8 cellular contexts compared by ENCODE assay signal in genomic region chr13:23378009-23378632, GRCh38. TPM values are rescaled to one million over a fixed set of nuclear protein-coding genes. Genes with fewer than 3 reads are reported as not detected.
A peak's percentile ranks its signal among the peaks of the same experiment; 100 is the strongest.
DNase-seq lines count a peak whose midpoint lies in the region; ATAC-seq, FAIRE-seq and TF ChIP-seq lines count a peak whose summit lies in the region.

No MANE protein-coding gene starts in this region.

- no peak overlapping the region for H3K4me3 ChIP-seq in CD8-positive, alpha-beta memory T cell (ENCODE audit: low read length)
- H3K4me3 ChIP-seq in kidney epithelial cell (ENCODE audit: low read depth, low read length), result no peak overlapping the region

- no peak for TF ChIP-seq POLR2A in H54 (IDR thresholded peaks at IDR 0.05; ENCODE audit: low read depth, low read length)

- peak overlapping the region; percentile 11 to 56 (median 20) for H3K4me3 Mint-ChIP-seq in CD8-positive, alpha-beta memory T cell
- peak overlapping the region; percentile 68 for H3K4me3 Mint-ChIP-seq in activated naive CD8-positive, alpha-beta T cell treated with anti-CD3 and anti-CD28 coated beads, Interleukin-2, amount 10 ng/mL, durations not matched to agents 7 days and 5 days

- TF ChIP-seq CTCF in kidney epithelial cell (IDR thresholded peaks at IDR 0.05; ENCODE audit: insufficient read depth, low read length, poor library complexity, severe bottlenecking), result no peak

- DNase-seq in CD8-positive, alpha-beta memory T cell, result peak in 3 of 5 donors; percentile 3 to 57 (median 53)
- peak; percentile 59 for DNase-seq in H54 (ENCODE audit: insufficient read length, low spot score)
- DNase-seq in RPMI7951 (ENCODE audit: low read depth), result peak; percentile 97
- no peak for DNase-seq in activated naive CD8-positive, alpha-beta T cell treated with anti-CD3 and anti-CD28 coated beads, Interleukin-2, amount 10 ng/mL, durations not matched to agents 7 days and 5 days
- peak; percentile 84 for DNase-seq in kidney epithelial cell (ENCODE audit: low read depth)
- DNase-seq in stimulated activated CD8-positive, alpha-beta memory T cell treated with anti-CD3 and anti-CD28 coated beads, Interleukin-4, amount 100 ng/mL, for 4 hours (ENCODE audit: low read depth in 2 of 2, low spot score in 1 of 2), result peak; percentile 24 to 47
- DNase-seq in NCI-H524 (lab: John Stamatoyannopoulos, UW), result no peak

- peaks cover 35% of the 10 kb centered on the region for H3K4me1 ChIP-seq in CD8-positive, alpha-beta memory T cell (ENCODE audit: insufficient read depth, low read length)

- H3K9me3 Mint-ChIP-seq in CD8-positive, alpha-beta memory T cell, result peaks cover 0 to 2% (median 0%) of the 10 kb centered on the region in 5 donors
- H3K9me3 Mint-ChIP-seq in activated naive CD8-positive, alpha-beta T cell treated with anti-CD3 and anti-CD28 coated beads, Interleukin-2, amount 10 ng/mL, durations not matched to agents 7 days and 5 days, result no peaks in the 10 kb centered on the region

- FAIRE-seq in H54 (lab: Jason Lieb, UNC), result peak; percentile 52

- CTCF ChIA-PET in CD8-positive, alpha-beta memory T cell (lab: Charles Lee), result interaction anchor here (0.6 kb wide), 1 partner anchor 1889 kb away, joined by 3 read pairs; no protein-coding TSS in a partner anchor

- H3K36me3 Mint-ChIP-seq in CD8-positive, alpha-beta memory T cell, result peaks cover 0 to 6% (median 0%) of the 10 kb centered on the region in 3 donors
- H3K36me3 Mint-ChIP-seq in activated naive CD8-positive, alpha-beta T cell treated with anti-CD3 and anti-CD28 coated beads, Interleukin-2, amount 10 ng/mL, durations not matched to agents 7 days and 5 days, result peaks cover 5% of the 10 kb centered on the region

- H3K4me1 Mint-ChIP-seq in CD8-positive, alpha-beta memory T cell, result peaks cover 38 to 54% (median 51%) of the 10 kb centered on the region in 3 donors
- peaks cover 49% of the 10 kb centered on the region for H3K4me1 Mint-ChIP-seq in activated naive CD8-positive, alpha-beta T cell treated with anti-CD3 and anti-CD28 coated beads, Interleukin-2, amount 10 ng/mL, durations not matched to agents 7 days and 5 days

- H3K27me3 Mint-ChIP-seq in CD8-positive, alpha-beta memory T cell, result no peaks in the 10 kb centered on the region
- H3K27me3 Mint-ChIP-seq in activated naive CD8-positive, alpha-beta T cell treated with anti-CD3 and anti-CD28 coated beads, Interleukin-2, amount 10 ng/mL, durations not matched to agents 7 days and 5 days, result peaks cover 4% of the 10 kb centered on the region

- H3K9me3 ChIP-seq in CD8-positive, alpha-beta memory T cell (ENCODE audit: low read length), result no peaks in the 10 kb centered on the region

- POLR2A ChIA-PET in CD8-positive, alpha-beta memory T cell (lab: Charles Lee), result no interaction called here
- POLR2A ChIA-PET in activated naive CD8-positive, alpha-beta T cell treated with anti-CD3 and anti-CD28 coated beads, Interleukin-2, amount 10 ng/mL, durations not matched to agents 7 days and 5 days (lab: Charles Lee), result interaction anchor here (0.8 kb wide), 1 partner anchor 587 kb away, joined by 3 read pairs; no protein-coding TSS in a partner anchor

- peak; percentile 4 for ATAC-seq in activated naive CD8-positive, alpha-beta T cell treated with anti-CD3 and anti-CD28 coated beads, Interleukin-2, amount 10 ng/mL, durations not matched to agents 7 days and 5 days (ENCODE audit: low read depth)
- no peak for ATAC-seq in HG02938 (IDR thresholded peaks at IDR 0.05; ENCODE audit: unreplicated experiment)

- no peaks in the 10 kb centered on the region for H3K36me3 ChIP-seq in CD8-positive, alpha-beta memory T cell (ENCODE audit: insufficient read depth, low read length)
- no peaks in the 10 kb centered on the region for H3K36me3 ChIP-seq in kidney epithelial cell (ENCODE audit: control insufficient read depth, insufficient read depth, low read length)

- H3K27ac Mint-ChIP-seq in CD8-positive, alpha-beta memory T cell, result peak overlapping the region in 7 of 8 donors; percentile 43 to 95 (median 75)
- H3K27ac Mint-ChIP-seq in activated naive CD8-positive, alpha-beta T cell treated with anti-CD3 and anti-CD28 coated beads, Interleukin-2, amount 10 ng/mL, durations not matched to agents 7 days and 5 days, result peak overlapping the region; percentile 64

- H3K27me3 ChIP-seq in CD8-positive, alpha-beta memory T cell (ENCODE audit: insufficient read depth, low read length, poor library complexity, severe bottlenecking), result no peaks in the 10 kb centered on the region
- H3K27me3 ChIP-seq in kidney epithelial cell (ENCODE audit: control insufficient read depth, insufficient read depth, low read length), result no peaks in the 10 kb centered on the region

- H3K27ac ChIP-seq in CD8-positive, alpha-beta memory T cell (ENCODE audit: low read depth, low read length), result no peak overlapping the region

RNA-seq across cellular contexts. Expression of gene SACS, which starts 55.4 kb away (rescaled TPM):
- 10 to 100 TPM; 48.1 to 50.6 TPM for total RNA-seq in CD8-positive, alpha-beta memory T cell
- polyA plus RNA-seq in CD8-positive, alpha-beta memory T cell, result 7.8 TPM
- total RNA-seq in RPMI7951 (2014; rRNA removed; shearing (Covaris generic)), result 63.0 and 64.2 TPM in 2 replicates
- total RNA-seq in activated naive CD8-positive, alpha-beta T cell treated with anti-CD3 and anti-CD28 coated beads, Interleukin-2, amount 10 ng/mL, durations not matched to agents 7 days and 5 days, result 10 to 100 TPM; 27.4 to 30.9 TPM
- total RNA-seq in kidney epithelial cell, result 56.0 and 85.2 TPM in 2 replicates

Comparison
In these comparisons a context has a peak if more than half of its experiments do, and no peak if none do; other contexts are left out.
1. DNase-seq: peak in CD8-positive, alpha-beta memory T cell (3 of 5), H54 (single experiment), RPMI7951 (single experiment), kidney epithelial cell (single experiment) and stimulated activated CD8-positive, alpha-beta memory T cell treated with anti-CD3 and anti-CD28 coated beads, Interleukin-4, amount 100 ng/mL, for 4 hours (2 of 2); none in activated naive CD8-positive, alpha-beta T cell treated with anti-CD3 and anti-CD28 coated beads, Interleukin-2, amount 10 ng/mL, durations not matched to agents 7 days and 5 days (single experiment) and NCI-H524 (0 of 2).